ENCODE assay signal across 38 cellular contexts in the genomic region with DNA sequence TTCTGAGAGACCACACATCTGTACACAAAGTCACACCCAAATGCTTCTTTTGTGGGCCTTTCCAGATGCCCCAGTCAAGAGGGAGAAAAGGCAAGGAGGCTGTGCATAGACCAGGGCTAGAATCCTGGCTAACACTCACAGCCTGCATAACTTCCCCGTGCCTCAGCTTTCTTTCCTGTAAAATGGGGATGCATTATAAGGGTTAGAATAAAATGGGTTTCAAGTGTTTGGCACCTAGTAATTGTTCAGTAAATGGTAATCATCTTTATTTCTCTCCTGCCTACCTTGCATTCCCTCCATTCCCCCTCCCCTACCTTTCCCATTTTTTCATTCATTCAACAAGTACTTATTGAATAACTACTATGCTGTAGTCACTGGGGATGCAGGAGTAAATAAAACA. TPM values are rescaled to one million over a fixed set of nuclear protein-coding genes. Genes with fewer than 3 reads are reported as not detected.
"Had no signal": no experiment of that assay in that cellular context is flagged by ENCODE, and none has a peak within 500 bp of the region (broad histone marks: within the 10 kb centered on the region; RNA-seq: fewer than 3 reads in every experiment).

No MANE protein-coding gene starts in this region.

- H3K27me3 ChIP-seq: adrenal gland, body of pancreas, brain microvascular endothelial cell, cardiac muscle cell had no signal

- H3K9me3 ChIP-seq: adrenal gland, body of pancreas had no signal

- H3K4me3 ChIP-seq: adrenal gland, body of pancreas, cardiac muscle cell had no signal

- FAIRE-seq: astrocyte, bronchial epithelial cell, TTC549 had no signal

- H3K4me1 ChIP-seq: adrenal gland had no signal

- ATAC-seq: activated CD8-positive, alpha-beta T cell treated with anti-CD3 and anti-CD28 coated beads for 36 hours; activated naive CD4-positive, alpha-beta T cell treated with anti-CD3 and anti-CD28 coated beads, Interleukin-2, amount 50 U/mL, for 72 hours; activated T-cell treated with anti-CD3 and anti-CD28 coated beads, Interleukin-2, amount 50 U/mL, for 4 hours; activated T-cell treated with anti-CD3 and anti-CD28 coated beads, Interleukin-2, amount 50 U/mL, for 72 hours; activated T-helper 17 cell treated with anti-CD3 and anti-CD28 coated beads, Interleukin-2, amount 50 U/mL, for 72 hours; body of pancreas had no signal

- DNase-seq: activated B cell treated with CpG ODN at 0.5 μM for 24 hours; activated CD4-positive, alpha-beta memory T cell treated with anti-CD3 and anti-CD28 coated beads for 36 hours; activated CD4-positive, alpha-beta T cell treated with anti-CD3 and anti-CD28 coated beads for 4 hours; activated CD4-positive, alpha-beta T cell treated with anti-CD3 and anti-CD28 coated beads, Interleukin-2, amount 10 ng/mL, durations not matched to agents 24 days and 14 days; activated CD4-positive, alpha-beta T cell treated with anti-CD3 and anti-CD28 coated beads, Interleukin-2, amount 50 U/mL, for 1 hour; activated CD4-positive, alpha-beta T cell treated with anti-CD3 and anti-CD28 coated beads, Interleukin-2, amount 50 U/mL, for 4 hours; activated CD4-positive, CD25-positive, alpha-beta regulatory T cell treated with anti-CD3 and anti-CD28 coated beads, Interleukin-2, amount 50 U/mL, for 72 hours; activated CD8-positive, alpha-beta memory T cell treated with anti-CD3 and anti-CD28 coated beads, Interleukin-2, amount 50 U/mL, for 4 hours; activated CD8-positive, alpha-beta T cell treated with anti-CD3 and anti-CD28 coated beads for 36 hours; activated effector memory CD4-positive, alpha-beta T cell treated with anti-CD3 and anti-CD28 coated beads, Interleukin-2, amount 50 U/mL, for 16 hours; activated gamma-delta T cell treated with Interleukin-2 at 50 U/mL for 16 hours; activated naive CD4-positive, alpha-beta T cell; activated naive CD4-positive, alpha-beta T cell treated with anti-CD3 and anti-CD28 coated beads for 36 hours; activated naive CD4-positive, alpha-beta T cell treated with anti-CD3 and anti-CD28 coated beads, Interleukin-2, amount 50 U/mL, for 16 hours; activated naive CD8-positive, alpha-beta T cell treated with anti-CD3 and anti-CD28 coated beads for 36 hours; activated T-cell treated with anti-CD3 and anti-CD28 coated beads for 4 hours; activated T-cell treated with anti-CD3 and anti-CD28 coated beads, Interleukin-2, amount 50 U/mL, for 1 hour; activated T-cell treated with anti-CD3 and anti-CD28 coated beads, Interleukin-2, amount 50 U/mL, for 4 hours; activated T-cell treated with anti-CD3 and anti-CD28 coated beads, Interleukin-2, amount 50 U/mL, for 72 hours; adrenal gland; amniotic stem cell; aorta; body of pancreas; brain microvascular endothelial cell; caudate nucleus; cerebellar nuclear complex; T-helper 2 cell; T-helper 9 cell had no signal

- H3K27ac ChIP-seq: adrenal gland, body of pancreas, brain microvascular endothelial cell, cardiac muscle cell, VCaP had no signal

- H3K36me3 ChIP-seq: adrenal gland, brain microvascular endothelial cell, cardiac muscle cell had no signal

RNA-seq across cellular contexts. Expression of gene TSPO2, which starts 32.6 kb away (rescaled TPM):
- total RNA-seq: activated B cell treated with CpG ODN at 0.5 μM for 24 hours; activated CD4-positive, alpha-beta memory T cell treated with anti-CD3 and anti-CD28 coated beads for 36 hours; activated CD4-positive, alpha-beta T cell treated with anti-CD3 and anti-CD28 coated beads, Interleukin-2, amount 10 ng/mL, durations not matched to agents 24 days and 14 days; activated CD8-positive, alpha-beta memory T cell treated with anti-CD3 and anti-CD28 coated beads for 36 hours; activated CD8-positive, alpha-beta T cell treated with anti-CD3 and anti-CD28 coated beads for 36 hours; activated naive CD4-positive, alpha-beta T cell treated with anti-CD3 and anti-CD28 coated beads for 36 hours; activated naive CD4-positive, alpha-beta T cell treated with anti-CD3 and anti-CD28 coated beads, Interleukin-2, amount 50 U/mL, for 72 hours; activated naive CD8-positive, alpha-beta T cell treated with anti-CD3 and anti-CD28 coated beads for 36 hours; activated T-cell treated with anti-CD3 and anti-CD28 coated beads, Interleukin-2, amount 50 U/mL, for 4 hours; activated T-cell treated with anti-CD3 and anti-CD28 coated beads, Interleukin-2, amount 50 U/mL, for 72 hours; activated T-helper 1 cell treated with anti-CD3 and anti-CD28 coated beads, Interleukin-12 subunit alpha, Interleukin-12 subunit beta, Interleukin-2, Interleukin-4 antibody, amounts not matched to agents 30 ng/mL and 10 ng/mL and 1 ng/mL, durations not matched to agents 14 hours and 24 hours and 36 hours; activated T-helper 17 cell treated with anti-CD3 and anti-CD28 coated beads, Interleukin-2, amount 50 U/mL, for 72 hours; adrenal gland; aorta; astrocyte; body of pancreas; bronchial epithelial cell; cardiac muscle cell; chondrocyte had no signal
- polyA plus RNA-seq: adrenal gland, aorta, cardiac muscle cell had no signal

RNA-seq across cellular contexts. Expression of gene APOBEC2, which starts 43.3 kb away (rescaled TPM):
- total RNA-seq: activated B cell treated with CpG ODN at 0.5 μM for 24 hours; activated CD4-positive, alpha-beta memory T cell treated with anti-CD3 and anti-CD28 coated beads for 36 hours; activated CD4-positive, alpha-beta T cell treated with anti-CD3 and anti-CD28 coated beads, Interleukin-2, amount 10 ng/mL, durations not matched to agents 24 days and 14 days; activated CD8-positive, alpha-beta memory T cell treated with anti-CD3 and anti-CD28 coated beads for 36 hours; activated CD8-positive, alpha-beta T cell treated with anti-CD3 and anti-CD28 coated beads for 36 hours; activated naive CD4-positive, alpha-beta T cell treated with anti-CD3 and anti-CD28 coated beads for 36 hours; activated naive CD4-positive, alpha-beta T cell treated with anti-CD3 and anti-CD28 coated beads, Interleukin-2, amount 50 U/mL, for 72 hours; activated naive CD8-positive, alpha-beta T cell treated with anti-CD3 and anti-CD28 coated beads for 36 hours; activated T-cell treated with anti-CD3 and anti-CD28 coated beads, Interleukin-2, amount 50 U/mL, for 4 hours; activated T-cell treated with anti-CD3 and anti-CD28 coated beads, Interleukin-2, amount 50 U/mL, for 72 hours; activated T-helper 1 cell treated with anti-CD3 and anti-CD28 coated beads, Interleukin-12 subunit alpha, Interleukin-12 subunit beta, Interleukin-2, Interleukin-4 antibody, amounts not matched to agents 30 ng/mL and 10 ng/mL and 1 ng/mL, durations not matched to agents 14 hours and 24 hours and 36 hours; activated T-helper 17 cell treated with anti-CD3 and anti-CD28 coated beads, Interleukin-2, amount 50 U/mL, for 72 hours; aorta; astrocyte; bronchial epithelial cell; chondrocyte had no signal
- polyA plus RNA-seq: aorta had no signal
